Comparison of ENCODE assay signal across 8 cellular contexts in genomic region chr12:2794736-2795289, GRCh38. TPM values are rescaled to one million over a fixed set of nuclear protein-coding genes. Genes with fewer than 3 reads are reported as not detected.
DNase-seq lines count a peak whose midpoint lies in the region; ATAC-seq lines count a peak whose summit lies in the region.

Gene FKBP4 (plus strand): TSS chr12:2794970. CDS start chr12:2795140, 170 bp downstream.

- H3K27ac ChIP-seq in esophagus (ENCODE audit: low read depth in 2 of 2, low read length in 1 of 2) (peak within 1 kb of the TSS; percentile 60 to 79), muscle layer of duodenum (ENCODE audit: low read length) (no peak within 1 kb of the TSS)

- H3K4me3 Mint-ChIP-seq in activated T-cell treated with anti-CD3 and anti-CD28 coated beads, Interleukin-2, amount 50 U/mL, for 4 hours = peak within 1 kb of the TSS; percentile 92

- H3K4me1 Mint-ChIP-seq in activated T-cell treated with anti-CD3 and anti-CD28 coated beads, Interleukin-2, amount 50 U/mL, for 4 hours (ENCODE audit: low read depth) = peaks cover 19% of the 10 kb centered on the region

- DNase-seq in DMS153 treated with DMSO at 0.1 percent for 48 hours (lab: John Stamatoyannopoulos, UW; ENCODE audit: unreplicated experiment) (peak; percentile 63), HuH-7 (ENCODE audit: low spot score) (peak; percentile 93), OCI-M1 (lab: John Stamatoyannopoulos, UW) (peak; percentile 85)
- peak; percentile 86 for DNase-seq in activated T-cell treated with anti-CD3 and anti-CD28 coated beads, Interleukin-2, amount 50 U/mL, for 4 hours
- peak; percentile 83 to 91 for DNase-seq in stimulated activated CD8-positive, alpha-beta memory T cell treated with anti-CD3 and anti-CD28 coated beads, Interleukin-7, amount 100 ng/mL, for 4 hours (ENCODE audit: low read depth in 2 of 2)

- no peaks in the 10 kb centered on the region for H3K27me3 Mint-ChIP-seq in activated T-cell treated with anti-CD3 and anti-CD28 coated beads, Interleukin-2, amount 50 U/mL, for 4 hours (ENCODE audit: low read depth)

- H3K9me3 ChIP-seq in esophagus (ENCODE audit: control insufficient read depth in 2 of 2, insufficient read depth in 1 of 2, low read depth in 1 of 2, low read length in 1 of 2) (no peaks in the 10 kb centered on the region), muscle layer of duodenum (ENCODE audit: control insufficient read depth in 1 of 2, low read length in 2 of 2) (no peaks in the 10 kb centered on the region)

- no peaks in the 10 kb centered on the region for H3K9me3 Mint-ChIP-seq in activated T-cell treated with anti-CD3 and anti-CD28 coated beads, Interleukin-2, amount 50 U/mL, for 4 hours

- H3K4me1 ChIP-seq in esophagus (ENCODE audit: control insufficient read depth in 2 of 2, insufficient read depth in 2 of 2, low read length in 1 of 2) = peaks cover 0 to 13% of the 10 kb centered on the region in 2 donors
- H3K4me1 ChIP-seq in muscle layer of duodenum (ENCODE audit: control insufficient read depth in 1 of 2, insufficient read depth in 2 of 2, low read length in 2 of 2) = peaks cover 10 to 27% of the 10 kb centered on the region in 2 donors

- H3K4me3 ChIP-seq in esophagus (ENCODE audit: low read depth in 1 of 2, low read length in 2 of 2) (peak within 1 kb of the TSS; percentile 78 to 86), muscle layer of duodenum (ENCODE audit: low read depth in 1 of 2, low read length in 2 of 2) (peak within 1 kb of the TSS; percentile 86 to 87)

- peak; percentile 71 for ATAC-seq in GM21526 (IDR thresholded peaks at IDR 0.05; ENCODE audit: low FRiP score, unreplicated experiment)
- ATAC-seq in activated T-cell treated with anti-CD3 and anti-CD28 coated beads, Interleukin-2, amount 50 U/mL, for 4 hours = peak; percentile 89 to 90

- H3K36me3 Mint-ChIP-seq in activated T-cell treated with anti-CD3 and anti-CD28 coated beads, Interleukin-2, amount 50 U/mL, for 4 hours (ENCODE audit: insufficient read depth) = peaks cover 22% of the 10 kb centered on the region

- H3K27me3 ChIP-seq in esophagus (ENCODE audit: control insufficient read depth in 1 of 2, insufficient read depth in 2 of 2, low read length in 2 of 2) = no peaks in the 10 kb centered on the region
- no peaks in the 10 kb centered on the region for H3K27me3 ChIP-seq in muscle layer of duodenum (ENCODE audit: low read depth, low read length)

- 0% methylated on average over 60 to 63 of the region's 63 CpGs for WGBS in esophagus, 2 donors

- H3K36me3 ChIP-seq in esophagus (ENCODE audit: control insufficient read depth in 2 of 2, insufficient read depth in 2 of 2, low read length in 1 of 2) = peaks cover 10 to 19% of the 10 kb centered on the region in 2 donors
- H3K36me3 ChIP-seq in muscle layer of duodenum (ENCODE audit: control insufficient read depth in 1 of 2, insufficient read depth in 2 of 2, low read length in 2 of 2) = peaks cover 22 to 29% of the 10 kb centered on the region in 2 donors

RNA-seq across cellular contexts. Expression of gene FKBP4, which starts in this region (rescaled TPM):
- total RNA-seq in activated T-cell treated with anti-CD3 and anti-CD28 coated beads, Interleukin-2, amount 50 U/mL, for 4 hours = 100 to 1,000 TPM; 296 to 336 (median 319) TPM
- 10 to 100 TPM; 42.0 to 56.6 TPM for polyA plus RNA-seq in esophagus
